Comparison of ENCODE assay signal across 8 cellular contexts in the genomic region with DNA sequence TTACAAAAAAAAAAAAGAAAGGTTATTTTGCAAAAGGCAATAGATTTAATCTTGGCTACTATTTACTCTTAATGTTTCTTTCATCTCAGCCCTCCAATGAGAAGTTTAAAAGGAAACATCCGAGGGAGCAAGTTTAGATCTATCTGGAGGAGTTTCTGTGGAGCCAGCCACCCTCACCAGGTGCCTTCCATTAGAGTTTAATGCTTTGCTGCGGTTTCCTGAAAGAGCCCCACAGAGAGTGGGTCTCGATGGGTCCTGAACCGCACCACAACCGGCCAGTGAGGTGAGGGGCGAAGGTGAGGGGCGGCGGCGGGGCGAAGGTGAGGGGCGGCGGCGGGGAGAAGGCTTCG. TPM values are rescaled to one million over a fixed set of nuclear protein-coding genes. Genes with fewer than 3 reads are reported as not detected.
DNase-seq lines count a peak whose midpoint lies in the region; ATAC-seq and TF ChIP-seq lines count a peak whose summit lies in the region.

No MANE protein-coding gene starts in this region.

- intact Hi-C loops in lower leg skin (cut with DNase I; ENCODE audit: low total_unique reads): no loop called here

- no peak for DNase-seq in stimulated activated naive CD8-positive, alpha-beta T cell treated with anti-CD3 and anti-CD28 coated beads, Interleukin-15, Interleukin-2, amounts not matched to agents 100 U/mL and 50 U/mL, for 24 hours
- DNase-seq in LoVo (ENCODE audit: low spot score) (peak; percentile 4), caudate nucleus (lab: John Stamatoyannopoulos, UW) (peak in 3 of 61 donors; percentile 35 to 61 (median 38)), lower leg skin (ENCODE audit: low spot score in 2 of 2) (no peak), type B pancreatic cell (ENCODE audit: extremely low spot score, unreplicated experiment) (no peak), SHP77 (lab: John Stamatoyannopoulos, UW) (no peak), NCI-H2227 (lab: John Stamatoyannopoulos, UW; ENCODE audit: unreplicated experiment) (no peak)

- no peaks in the 10 kb centered on the region for H3K36me3 Mint-ChIP-seq in stimulated activated naive CD8-positive, alpha-beta T cell treated with anti-CD3 and anti-CD28 coated beads, Interleukin-15, Interleukin-2, amounts not matched to agents 100 ng/mL and 50 ng/mL, for 24 hours (ENCODE audit: low read depth)
- H3K36me3 Mint-ChIP-seq in type B pancreatic cell: no peaks in the 10 kb centered on the region

- H3K27ac ChIP-seq in caudate nucleus (ENCODE audit: low read depth, low read length): peak overlapping the region; percentile 92

- peak overlapping the region; percentile 84 for H3K4me3 ChIP-seq in lower leg skin (ENCODE audit: low read depth, poor library complexity, severe bottlenecking)

- TF ChIP-seq POLR2A in lower leg skin (IDR thresholded peaks at IDR 0.05): no peak

- H3K27me3 Mint-ChIP-seq in stimulated activated naive CD8-positive, alpha-beta T cell treated with anti-CD3 and anti-CD28 coated beads, Interleukin-15, Interleukin-2, amounts not matched to agents 100 ng/mL and 50 ng/mL, for 24 hours: no peaks in the 10 kb centered on the region
- no peaks in the 10 kb centered on the region for H3K27me3 Mint-ChIP-seq in type B pancreatic cell

- H3K4me3 Mint-ChIP-seq in stimulated activated naive CD8-positive, alpha-beta T cell treated with anti-CD3 and anti-CD28 coated beads, Interleukin-15, Interleukin-2, amounts not matched to agents 100 ng/mL and 50 ng/mL, for 24 hours: peak overlapping the region; percentile 83
- H3K4me3 Mint-ChIP-seq in type B pancreatic cell: peak overlapping the region; percentile 98

- TF ChIP-seq CTCF in lower leg skin (IDR thresholded peaks at IDR 0.05) (no peak), type B pancreatic cell (conservative IDR thresholded peaks at IDR 0.05) (no peak)

- H3K9me3 Mint-ChIP-seq in stimulated activated naive CD8-positive, alpha-beta T cell treated with anti-CD3 and anti-CD28 coated beads, Interleukin-15, Interleukin-2, amounts not matched to agents 100 ng/mL and 50 ng/mL, for 24 hours: no peaks in the 10 kb centered on the region
- H3K9me3 Mint-ChIP-seq in type B pancreatic cell: no peaks in the 10 kb centered on the region

- H3K4me1 Mint-ChIP-seq in stimulated activated naive CD8-positive, alpha-beta T cell treated with anti-CD3 and anti-CD28 coated beads, Interleukin-15, Interleukin-2, amounts not matched to agents 100 ng/mL and 50 ng/mL, for 24 hours (ENCODE audit: low read depth): peaks cover 19% of the 10 kb centered on the region
- H3K4me1 Mint-ChIP-seq in type B pancreatic cell (ENCODE audit: unreplicated experiment): peaks cover 17% of the 10 kb centered on the region

- ATAC-seq in stimulated activated naive CD8-positive, alpha-beta T cell treated with anti-CD3 and anti-CD28 coated beads, Interleukin-15, Interleukin-2, amounts not matched to agents 100 U/mL and 50 U/mL, for 24 hours: no peak

- 0 to 2% methylated on average over 10 to 14 of the region's 14 CpGs for WGBS in lower leg skin, 2 donors

- peak overlapping the region; percentile 80 for H3K27ac Mint-ChIP-seq in stimulated activated naive CD8-positive, alpha-beta T cell treated with anti-CD3 and anti-CD28 coated beads, Interleukin-15, Interleukin-2, amounts not matched to agents 100 ng/mL and 50 ng/mL, for 24 hours
- H3K27ac Mint-ChIP-seq in type B pancreatic cell: peak overlapping the region; percentile 95

RNA-seq across cellular contexts. Expression of a gene that starts 0.6 kb away (rescaled TPM):
- total RNA-seq in lower leg skin (10 to 100 TPM in 2 of 4 donors, 1 to 10 TPM in 2; 6.3 to 11.9 (median 9.5) TPM), type B pancreatic cell (ENCODE audit: low replicate concordance) (1.3 and 6.2 TPM in 2 replicates)

RNA-seq across cellular contexts. Expression of a gene that starts 0.8 kb away (rescaled TPM):
- 1 to 10 TPM in 2 of 4 donors, under 1 TPM in 1, not detected in 1; 0.38 to 3.9 (median 3.4) TPM for total RNA-seq in lower leg skin
- 1.6 and 5.6 TPM in 2 replicates for total RNA-seq in type B pancreatic cell (ENCODE audit: low replicate concordance)
